Comparison of ENCODE assay signal across 2 cellular contexts in genomic region chr2:11746807-11747459, GRCh38.
TF ChIP-seq lines count a peak whose summit lies in the region.

No MANE protein-coding gene starts in this region.

TF ChIP-seq in HCT116, 20 proteins besides CTCF, POLR2A, EP300 and RAD21:
- no peak for TF ChIP-seq FOSL1 (IDR thresholded peaks at IDR 0.05; ENCODE audit: low read depth)
- peak; percentile 92 for TF ChIP-seq ZFX (IDR thresholded peaks at IDR 0.05)

TF ChIP-seq in HepG2, 621 proteins besides CTCF, POLR2A, EP300 and RAD21 (continues in another document):
- TF ChIP-seq ZBTB14 (CRISPR knock-in tag; IDR thresholded peaks at IDR 0.05) (0 out of 2 replicates have a peak, but pooled peaks have one; percentile 32), ZNF740 (CRISPR knock-in tag; IDR thresholded peaks at IDR 0.05) (no peak), MBNL3 (CRISPR knock-in tag; conservative IDR thresholded peaks at IDR 0.05) (no peak), KDM5B (CRISPR knock-in tag; IDR thresholded peaks at IDR 0.05; ENCODE audit: borderline replicate concordance) (0 out of 2 replicates have a peak, but pooled peaks have one; percentile 64), KLF11 (CRISPR knock-in tag; IDR thresholded peaks at IDR 0.05) (0 out of 2 replicates have a peak, but pooled peaks have one; percentile 26), RFX5 (IDR thresholded peaks at IDR 0.05; ENCODE audit: low read depth, low read length) (0 out of 2 replicates have a peak, but pooled peaks have one; percentile 4), ASH2L (IDR thresholded peaks at IDR 0.05; ENCODE audit: insufficient read length, low read depth, low read length) (peak; percentile 76), IKZF4 (CRISPR knock-in tag; IDR thresholded peaks at IDR 0.05; ENCODE audit: borderline replicate concordance, low read depth, not compliant biosample characterization) (peak; percentile 37), ZNF558 (CRISPR knock-in tag; IDR thresholded peaks at IDR 0.05; ENCODE audit: borderline replicate concordance) (peak; percentile 52; the same call in 1 of the 2 replicates), CENPX (CRISPR knock-in tag; IDR thresholded peaks at IDR 0.05) (0 out of 2 replicates have a peak, but pooled peaks have one; percentile 72), HMG20B (CRISPR knock-in tag; conservative IDR thresholded peaks at IDR 0.05) (peak; percentile 25; the same call in 1 of the 2 replicates), ZKSCAN5 (CRISPR knock-in tag; IDR thresholded peaks at IDR 0.05) (no peak), ZBTB40 (IDR thresholded peaks at IDR 0.05) (no peak), ZBTB40 (CRISPR knock-in tag; IDR thresholded peaks at IDR 0.05) (peak; percentile 66; the same call in 1 of the 2 replicates), ZNF605 (CRISPR knock-in tag; IDR thresholded peaks at IDR 0.05) (no peak), ZNF276 (CRISPR knock-in tag; IDR thresholded peaks at IDR 0.05; ENCODE audit: low read depth) (no peak), ZNF792 (CRISPR knock-in tag; IDR thresholded peaks at IDR 0.05) (peak; percentile 26; the same call in 1 of the 2 replicates), FOSL2 (CRISPR knock-in tag; IDR thresholded peaks at IDR 0.05) (no peak; the same call in 1 of the 2 replicates), ZNF253 (CRISPR knock-in tag; IDR thresholded peaks at IDR 0.05; ENCODE audit: borderline replicate concordance) (peak; percentile 65; the same call in 1 of the 2 replicates), NCOA2 (CRISPR knock-in tag; IDR thresholded peaks at IDR 0.05) (peak; percentile 36; the same call in 1 of the 2 replicates), PRMT3 (CRISPR knock-in tag; IDR thresholded peaks at IDR 0.05; ENCODE audit: borderline replicate concordance, low read depth) (no peak), ZNF121 (CRISPR knock-in tag; IDR thresholded peaks at IDR 0.05) (no peak), MAFF (IDR thresholded peaks at IDR 0.05; ENCODE audit: low read depth, low read length) (no peak), NPAS2 (CRISPR knock-in tag; IDR thresholded peaks at IDR 0.05; ENCODE audit: borderline replicate concordance) (no peak), POLR2AphosphoS5 (IDR thresholded peaks at IDR 0.05; ENCODE audit: low read depth, low read length) (no peak), NR2F6 (IDR thresholded peaks at IDR 0.05) (peak; percentile 73), NR2F6 (CRISPR knock-in tag; IDR thresholded peaks at IDR 0.05) (peak; percentile 76)
- TF ChIP-seq, protein P1, sequence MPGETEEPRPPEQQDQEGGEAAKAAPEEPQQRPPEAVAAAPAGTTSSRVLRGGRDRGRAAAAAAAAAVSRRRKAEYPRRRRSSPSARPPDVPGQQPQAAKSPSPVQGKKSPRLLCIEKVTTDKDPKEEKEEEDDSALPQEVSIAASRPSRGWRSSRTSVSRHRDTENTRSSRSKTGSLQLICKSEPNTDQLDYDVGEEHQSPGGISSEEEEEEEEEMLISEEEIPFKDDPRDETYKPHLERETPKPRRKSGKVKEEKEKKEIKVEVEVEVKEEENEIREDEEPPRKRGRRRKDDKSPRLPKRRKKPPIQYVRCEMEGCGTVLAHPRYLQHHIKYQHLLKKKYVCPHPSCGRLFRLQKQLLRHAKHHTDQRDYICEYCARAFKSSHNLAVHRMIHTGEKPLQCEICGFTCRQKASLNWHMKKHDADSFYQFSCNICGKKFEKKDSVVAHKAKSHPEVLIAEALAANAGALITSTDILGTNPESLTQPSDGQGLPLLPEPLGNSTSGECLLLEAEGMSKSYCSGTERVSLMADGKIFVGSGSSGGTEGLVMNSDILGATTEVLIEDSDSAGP (CRISPR knock-in tag; IDR thresholded peaks at IDR 0.05; ENCODE audit: borderline replicate concordance), result peak; percentile 50; the same call in 1 of the 2 replicates
- TF ChIP-seq, protein P2, sequence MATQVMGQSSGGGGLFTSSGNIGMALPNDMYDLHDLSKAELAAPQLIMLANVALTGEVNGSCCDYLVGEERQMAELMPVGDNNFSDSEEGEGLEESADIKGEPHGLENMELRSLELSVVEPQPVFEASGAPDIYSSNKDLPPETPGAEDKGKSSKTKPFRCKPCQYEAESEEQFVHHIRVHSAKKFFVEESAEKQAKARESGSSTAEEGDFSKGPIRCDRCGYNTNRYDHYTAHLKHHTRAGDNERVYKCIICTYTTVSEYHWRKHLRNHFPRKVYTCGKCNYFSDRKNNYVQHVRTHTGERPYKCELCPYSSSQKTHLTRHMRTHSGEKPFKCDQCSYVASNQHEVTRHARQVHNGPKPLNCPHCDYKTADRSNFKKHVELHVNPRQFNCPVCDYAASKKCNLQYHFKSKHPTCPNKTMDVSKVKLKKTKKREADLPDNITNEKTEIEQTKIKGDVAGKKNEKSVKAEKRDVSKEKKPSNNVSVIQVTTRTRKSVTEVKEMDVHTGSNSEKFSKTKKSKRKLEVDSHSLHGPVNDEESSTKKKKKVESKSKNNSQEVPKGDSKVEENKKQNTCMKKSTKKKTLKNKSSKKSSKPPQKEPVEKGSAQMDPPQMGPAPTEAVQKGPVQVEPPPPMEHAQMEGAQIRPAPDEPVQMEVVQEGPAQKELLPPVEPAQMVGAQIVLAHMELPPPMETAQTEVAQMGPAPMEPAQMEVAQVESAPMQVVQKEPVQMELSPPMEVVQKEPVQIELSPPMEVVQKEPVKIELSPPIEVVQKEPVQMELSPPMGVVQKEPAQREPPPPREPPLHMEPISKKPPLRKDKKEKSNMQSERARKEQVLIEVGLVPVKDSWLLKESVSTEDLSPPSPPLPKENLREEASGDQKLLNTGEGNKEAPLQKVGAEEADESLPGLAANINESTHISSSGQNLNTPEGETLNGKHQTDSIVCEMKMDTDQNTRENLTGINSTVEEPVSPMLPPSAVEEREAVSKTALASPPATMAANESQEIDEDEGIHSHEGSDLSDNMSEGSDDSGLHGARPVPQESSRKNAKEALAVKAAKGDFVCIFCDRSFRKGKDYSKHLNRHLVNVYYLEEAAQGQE (IDR thresholded peaks at IDR 0.05; ENCODE audit: borderline replicate concordance in 1 of 2, low read depth in 1 of 2, low read length in 2 of 2), result no peak
- TF ChIP-seq, protein P3, sequence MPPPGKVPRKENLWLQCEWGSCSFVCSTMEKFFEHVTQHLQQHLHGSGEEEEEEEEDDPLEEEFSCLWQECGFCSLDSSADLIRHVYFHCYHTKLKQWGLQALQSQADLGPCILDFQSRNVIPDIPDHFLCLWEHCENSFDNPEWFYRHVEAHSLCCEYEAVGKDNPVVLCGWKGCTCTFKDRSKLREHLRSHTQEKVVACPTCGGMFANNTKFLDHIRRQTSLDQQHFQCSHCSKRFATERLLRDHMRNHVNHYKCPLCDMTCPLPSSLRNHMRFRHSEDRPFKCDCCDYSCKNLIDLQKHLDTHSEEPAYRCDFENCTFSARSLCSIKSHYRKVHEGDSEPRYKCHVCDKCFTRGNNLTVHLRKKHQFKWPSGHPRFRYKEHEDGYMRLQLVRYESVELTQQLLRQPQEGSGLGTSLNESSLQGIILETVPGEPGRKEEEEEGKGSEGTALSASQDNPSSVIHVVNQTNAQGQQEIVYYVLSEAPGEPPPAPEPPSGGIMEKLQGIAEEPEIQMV (CRISPR knock-in tag; IDR thresholded peaks at IDR 0.05; ENCODE audit: low read depth), result peak; percentile 30; the same call in 1 of the 2 replicates
- TF ChIP-seq, protein P4, sequence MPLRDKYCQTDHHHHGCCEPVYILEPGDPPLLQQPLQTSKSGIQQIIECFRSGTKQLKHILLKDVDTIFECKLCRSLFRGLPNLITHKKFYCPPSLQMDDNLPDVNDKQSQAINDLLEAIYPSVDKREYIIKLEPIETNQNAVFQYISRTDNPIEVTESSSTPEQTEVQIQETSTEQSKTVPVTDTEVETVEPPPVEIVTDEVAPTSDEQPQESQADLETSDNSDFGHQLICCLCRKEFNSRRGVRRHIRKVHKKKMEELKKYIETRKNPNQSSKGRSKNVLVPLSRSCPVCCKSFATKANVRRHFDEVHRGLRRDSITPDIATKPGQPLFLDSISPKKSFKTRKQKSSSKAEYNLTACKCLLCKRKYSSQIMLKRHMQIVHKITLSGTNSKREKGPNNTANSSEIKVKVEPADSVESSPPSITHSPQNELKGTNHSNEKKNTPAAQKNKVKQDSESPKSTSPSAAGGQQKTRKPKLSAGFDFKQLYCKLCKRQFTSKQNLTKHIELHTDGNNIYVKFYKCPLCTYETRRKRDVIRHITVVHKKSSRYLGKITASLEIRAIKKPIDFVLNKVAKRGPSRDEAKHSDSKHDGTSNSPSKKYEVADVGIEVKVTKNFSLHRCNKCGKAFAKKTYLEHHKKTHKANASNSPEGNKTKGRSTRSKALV (CRISPR knock-in tag; IDR thresholded peaks at IDR 0.05), result peak; percentile 78
- TF ChIP-seq, protein P5, sequence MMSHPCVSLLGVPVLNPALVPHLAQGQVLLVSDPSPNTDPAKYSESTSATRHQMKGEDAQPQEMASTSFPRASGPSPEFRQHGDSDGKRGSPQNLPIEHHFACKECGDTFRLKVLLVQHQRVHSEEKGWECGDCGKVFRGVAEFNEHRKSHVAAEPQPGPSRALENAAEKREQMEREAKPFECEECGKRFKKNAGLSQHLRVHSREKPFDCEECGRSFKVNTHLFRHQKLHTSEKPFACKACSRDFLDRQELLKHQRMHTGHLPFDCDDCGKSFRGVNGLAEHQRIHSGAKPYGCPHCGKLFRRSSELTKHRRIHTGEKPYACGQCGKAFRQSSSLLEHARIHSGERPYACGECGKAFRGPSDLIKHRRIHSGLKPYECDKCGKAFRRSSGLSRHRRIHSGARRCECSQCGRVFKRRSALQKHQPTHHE (CRISPR knock-in tag; IDR thresholded peaks at IDR 0.05; ENCODE audit: borderline replicate concordance), result 0 out of 2 replicates have a peak, but pooled peaks have one; percentile 14
